ENCODE assay signal across 17 cellular contexts in the genomic region with DNA sequence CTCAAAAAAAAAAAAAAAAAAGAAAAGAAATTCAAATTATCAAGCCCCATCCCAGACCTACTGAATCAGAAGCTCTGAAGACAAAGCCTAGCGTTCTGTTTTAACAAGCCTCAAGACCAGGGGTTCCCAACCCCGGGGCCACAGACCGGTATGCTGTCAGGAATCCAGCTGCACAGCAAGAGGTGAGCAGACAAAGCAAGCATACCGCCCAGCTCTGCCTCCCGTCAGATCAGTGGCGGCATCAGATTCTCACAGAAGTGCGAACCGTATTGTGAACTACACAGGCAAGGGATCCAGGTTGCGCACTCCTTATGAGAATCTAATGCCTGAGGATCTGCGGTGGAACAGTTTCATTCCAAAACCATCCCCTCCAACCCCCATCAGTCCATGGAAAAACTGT. TPM values are rescaled to one million over a fixed set of nuclear protein-coding genes. Genes with fewer than 3 reads are reported as not detected.
DNase-seq lines count a peak whose midpoint lies in the region; ATAC-seq, FAIRE-seq and TF ChIP-seq lines count a peak whose summit lies in the region.
"Had no signal": no experiment of that assay in that cellular context is flagged by ENCODE, and none has a peak within 500 bp of the region (broad histone marks: within the 10 kb centered on the region; RNA-seq: fewer than 3 reads in every experiment).

No MANE protein-coding gene starts in this region.

- CTCF ChIA-PET in HepG2 (lab: Yijun Ruan, JAX; ENCODE audit: low intra/inter-chr PET ratio, low total read pairs) = no interaction called here

- no peak overlapping the region for H3K18ac ChIP-seq in mesenchymal stem cell (ENCODE audit: low read depth in 1 of 2, low read length in 2 of 2)
- no peak overlapping the region for H3K18ac ChIP-seq in trophoblast cell (ENCODE audit: low read length)

- H2AK5ac ChIP-seq in mesenchymal stem cell (ENCODE audit: low read length, severe bottlenecking) (peak overlapping the region; percentile 26), trophoblast cell (ENCODE audit: low read length) (no peak overlapping the region)

- TF ChIP-seq RAD21 in HepG2 (CRISPR knock-in tag; IDR thresholded peaks at IDR 0.05) = no peak

- no peak overlapping the region for H4K12ac ChIP-seq in trophoblast cell (ENCODE audit: low read depth, low read length)

- intact Hi-C loops in HepG2 (cut with micrococcal nuclease; ENCODE audit: unreplicated experiment) (loop anchor here (5.0 kb wide), 1 partner anchor 79 kb away; no protein-coding TSS in a partner anchor), right lobe of liver (cut with DNase I) (loop anchor here in 1 of 2 donors (10.0 kb wide), 1 partner anchor 91 kb away; no protein-coding TSS in a partner anchor), adrenal gland (cut with DNase I) (loop anchor here (5.0 to 10.0 kb wide), 2 partner anchors 56 to 249 kb away; a partner anchor contains a TSS)

- no peak for FAIRE-seq in HepG2 (lab: Jason Lieb, UNC)
- FAIRE-seq: GM18507 had no signal

- POLR2A ChIA-PET in HepG2 (lab: Yijun Ruan, JAX) = interaction anchor here (0.8 to 1.5 kb wide), 2 partner anchors 17 to 65 kb away, joined by 3 to 4 read pairs; no protein-coding TSS in a partner anchor

- no peak overlapping the region for H3K4ac ChIP-seq in mesenchymal stem cell (ENCODE audit: low read depth in 1 of 2, low read length in 2 of 2)
- no peak overlapping the region for H3K4ac ChIP-seq in trophoblast cell (ENCODE audit: low read depth, low read length)

- BruUV-seq in HepG2 (replicated peaks; lab: Mats Ljungman, UMichigan) = no TSS peak

- H3K9ac ChIP-seq in HepG2 (ENCODE audit: insufficient read depth, low read depth, low read length) (no peak overlapping the region), mesenchymal stem cell (ENCODE audit: low read length) (no peak overlapping the region), trophoblast cell (ENCODE audit: low read length) (no peak overlapping the region)
- H3K9ac ChIP-seq: BLaER1 had no signal

- no peak for ATAC-seq in HepG2
- ATAC-seq in right lobe of liver = no peak
- ATAC-seq in GM19023 (IDR thresholded peaks at IDR 0.05; ENCODE audit: unreplicated experiment) = no peak
- no peak for ATAC-seq in HG03442 (IDR thresholded peaks at IDR 0.05; ENCODE audit: unreplicated experiment)

- H3K4me2 ChIP-seq in HepG2 (ENCODE audit: low read depth, low read length) = no peak overlapping the region
- H3K4me2 ChIP-seq in mesenchymal stem cell (ENCODE audit: low read length, poor library complexity, severe bottlenecking) = no peak overlapping the region
- H3K4me2 ChIP-seq in trophoblast cell (ENCODE audit: low read length) = no peak overlapping the region
- H3K4me2 ChIP-seq: BLaER1 had no signal

- TF ChIP-seq POLR2A in HepG2 (IDR thresholded peaks at IDR 0.05; ENCODE audit: insufficient read depth in 1 of 2, low read depth in 2 of 2, low read length in 2 of 2) (no peak), right lobe of liver (IDR thresholded peaks at IDR 0.05) (no peak), adrenal gland (IDR thresholded peaks at IDR 0.05) (no peak)

- no peak for TF ChIP-seq CTCF in HepG2 (CRISPR knock-in tag; IDR thresholded peaks at IDR 0.05)
- no peak for TF ChIP-seq CTCF in right lobe of liver (IDR thresholded peaks at IDR 0.05)
- TF ChIP-seq CTCF in adrenal gland (IDR thresholded peaks at IDR 0.05) = no peak

- H2BK120ac ChIP-seq in mesenchymal stem cell (ENCODE audit: low read depth, low read length) = no peak overlapping the region
- H2BK120ac ChIP-seq in trophoblast cell (ENCODE audit: insufficient read depth, low read length, poor library complexity) = no peak overlapping the region

- H4K91ac ChIP-seq in mesenchymal stem cell (ENCODE audit: low read length) (no peak overlapping the region), trophoblast cell (ENCODE audit: low read depth, low read length) (no peak overlapping the region)

- H3K14ac ChIP-seq in mesenchymal stem cell (ENCODE audit: low read length in 2 of 2) (no peak overlapping the region), trophoblast cell (ENCODE audit: low read length) (no peak overlapping the region)

- H2BK5ac ChIP-seq in mesenchymal stem cell (ENCODE audit: low read depth, low read length, poor library complexity, severe bottlenecking) (peak overlapping the region; percentile 26), trophoblast cell (ENCODE audit: low read depth, low read length, poor library complexity) (no peak overlapping the region)

- H2AFZ ChIP-seq in HepG2 (ENCODE audit: low read length) (no peak overlapping the region), mesenchymal stem cell (ENCODE audit: low read depth, low read length) (no peak overlapping the region), trophoblast cell (ENCODE audit: insufficient read depth, low read length, poor library complexity) (peak overlapping the region; percentile 28)

- H3K36me3 ChIP-seq in HepG2 (replicated peaks in 1 of 2; ENCODE audit: control insufficient read depth in 1 of 2, insufficient read depth in 2 of 2, low read length in 2 of 2) (no peaks in the 10 kb centered on the region), right lobe of liver (no peaks in the 10 kb centered on the region), mesenchymal stem cell (ENCODE audit: control insufficient read depth in 1 of 2, insufficient read depth in 2 of 2, low read depth in 1 of 2, low read length in 2 of 2) (peaks cover 0 to 11% of the 10 kb centered on the region in 2 experiments), trophoblast cell (ENCODE audit: control insufficient read depth in 1 of 2, insufficient read depth in 2 of 2, low read length in 2 of 2) (no peaks in the 10 kb centered on the region), adrenal gland (replicated peaks in 1 of 2) (no peaks in the 10 kb centered on the region)
- H3K36me3 ChIP-seq: BLaER1 had no signal

- H4K20me1 ChIP-seq in HepG2 (ENCODE audit: insufficient read depth, low read length) = no peaks in the 10 kb centered on the region
- H4K20me1 ChIP-seq: BLaER1 had no signal

- H3K27ac ChIP-seq in HepG2 (ENCODE audit: extremely low read length, insufficient read depth, low read length) (no peak overlapping the region), right lobe of liver (peak overlapping the region in 1 of 3 donors; percentile 77), mesenchymal stem cell (ENCODE audit: low read length, poor library complexity, severe bottlenecking) (no peak overlapping the region), trophoblast cell (ENCODE audit: low read depth, low read length) (no peak overlapping the region), adrenal gland (no peak overlapping the region)
- H3K27ac ChIP-seq: BLaER1 had no signal

- 79% methylated on average over 5 of the region's 10 CpGs for WGBS in HepG2 (ENCODE audit: low lambda C conversion rate)
- WGBS in right lobe of liver (ENCODE audit: insufficient coverage, low coverage, low lambda C conversion rate, missing lambda C conversion rate) = 93% methylated on average over 8 of the region's 10 CpGs
- WGBS in mesenchymal stem cell = 95% methylated on average over 10 of the region's 10 CpGs
- WGBS in trophoblast cell (ENCODE audit: extremely low coverage, insufficient coverage, insufficient read length) = no CpG with 5 or more reads among the region's 10 CpGs
- WGBS in adrenal gland, 4 donors = 89 to 99% (median 95%) methylated on average over 6 to 10 of the region's 10 CpGs

- no peak overlapping the region for H4K8ac ChIP-seq in mesenchymal stem cell (ENCODE audit: low read length)
- no peak overlapping the region for H4K8ac ChIP-seq in trophoblast cell (ENCODE audit: low read depth, low read length)

- no peak overlapping the region for H3K23ac ChIP-seq in mesenchymal stem cell (ENCODE audit: low read length in 2 of 2)
- no peak overlapping the region for H3K23ac ChIP-seq in trophoblast cell (ENCODE audit: low read length)

- in situ Hi-C loops in HepG2 (cut with HindIII; ENCODE audit: extremely low pct_ligation_motif_present, low pct_unique_long_range_greater_than_20kb) = no loop called here

- TF ChIP-seq EP300 in HepG2 (IDR thresholded peaks at IDR 0.05; ENCODE audit: low read depth in 2 of 2, low read length in 2 of 2) = no peak
- TF ChIP-seq EP300 in HepG2 (CRISPR knock-in tag; IDR thresholded peaks at IDR 0.05; ENCODE audit: borderline replicate concordance) = no peak

- H3K4me1 ChIP-seq in HepG2 (ENCODE audit: insufficient read depth, low read length) (peaks cover 82% of the 10 kb centered on the region), right lobe of liver (peaks cover 0 to 49% (median 13%) of the 10 kb centered on the region in 4 donors), mesenchymal stem cell (ENCODE audit: control insufficient read depth, insufficient read depth, low read depth, low read length) (peaks cover 2% of the 10 kb centered on the region), trophoblast cell (ENCODE audit: control insufficient read depth in 1 of 2, insufficient read depth in 2 of 2, low read length in 2 of 2) (peaks cover 0 to 3% of the 10 kb centered on the region in 2 experiments), adrenal gland (replicated peaks in 1 of 2) (no peaks in the 10 kb centered on the region)
- H3K4me1 ChIP-seq: BLaER1 had no signal

- no peak overlapping the region for H2BK15ac ChIP-seq in mesenchymal stem cell (ENCODE audit: low read depth, poor library complexity, severe bottlenecking)

- DNase-seq in HepG2 (ENCODE audit: low spot score) (no peak), right lobe of liver (no peak), mesenchymal stem cell (no peak), trophoblast cell (peak; percentile 65), adrenal gland (no peak), NCI-H1048 (lab: John Stamatoyannopoulos, UW) (no peak)
- DNase-seq: 8988T; AML-193; Caco-2; CD8-positive, alpha-beta memory T cell; DND-41; GF-D8; HCEC 1CT had no signal

- H3K9me3 ChIP-seq in HepG2 (ENCODE audit: low read length) (no peaks in the 10 kb centered on the region), right lobe of liver (no peaks in the 10 kb centered on the region), mesenchymal stem cell (ENCODE audit: control insufficient read depth, low read length) (no peaks in the 10 kb centered on the region), trophoblast cell (ENCODE audit: insufficient read depth, low read depth, low read length) (no peaks in the 10 kb centered on the region), adrenal gland (replicated peaks in 1 of 3) (no peaks in the 10 kb centered on the region)

- H3K79me1 ChIP-seq in mesenchymal stem cell (replicated peaks; ENCODE audit: low read length, poor library complexity, severe bottlenecking) (no peaks in the 10 kb centered on the region), trophoblast cell (ENCODE audit: low read length) (peaks cover 4% of the 10 kb centered on the region)

- no peak overlapping the region for H2BK12ac ChIP-seq in mesenchymal stem cell (ENCODE audit: low read length in 2 of 2)
- H2BK12ac ChIP-seq in trophoblast cell (ENCODE audit: low read length) = no peak overlapping the region

- no peaks in the 10 kb centered on the region for H3K27me3 ChIP-seq in HepG2 (ENCODE audit: control insufficient read depth in 1 of 2, insufficient read depth in 2 of 2, low read length in 2 of 2)
- no peaks in the 10 kb centered on the region for H3K27me3 ChIP-seq in right lobe of liver
- H3K27me3 ChIP-seq in mesenchymal stem cell (ENCODE audit: control insufficient read depth in 1 of 2, insufficient read depth in 1 of 2, low read length in 2 of 2) = no peaks in the 10 kb centered on the region
- no peaks in the 10 kb centered on the region for H3K27me3 ChIP-seq in trophoblast cell (ENCODE audit: insufficient read depth, low read length)
- no peaks in the 10 kb centered on the region for H3K27me3 ChIP-seq in adrenal gland
- H3K27me3 ChIP-seq: BLaER1 had no signal

- no peaks in the 10 kb centered on the region for H3K79me2 ChIP-seq in HepG2 (ENCODE audit: insufficient read depth, low read length)
- no peaks in the 10 kb centered on the region for H3K79me2 ChIP-seq in trophoblast cell (ENCODE audit: control insufficient read depth, insufficient read depth, low read length, poor library complexity)

- no peak overlapping the region for H3K4me3 ChIP-seq in HepG2 (replicated peaks in 1 of 3; ENCODE audit: insufficient read depth in 1 of 3, low read depth in 2 of 3, low read length in 3 of 3)
- no peak overlapping the region for H3K4me3 ChIP-seq in right lobe of liver
- H3K4me3 ChIP-seq in mesenchymal stem cell (ENCODE audit: insufficient read depth in 1 of 2, low read depth in 1 of 2, low read length in 2 of 2) = no peak overlapping the region
- H3K4me3 ChIP-seq in trophoblast cell (ENCODE audit: low read depth, low read length) = no peak overlapping the region
- no peak overlapping the region for H3K4me3 ChIP-seq in adrenal gland
- H3K4me3 ChIP-seq: BLaER1 had no signal

RNA-seq across cellular contexts. Expression of a gene that starts 57.8 kb away (rescaled TPM):
- total RNA-seq in HepG2 (2016; rRNA removed; fragmentation: Illumina TruSeq; extraction: Trizol) (5.4 and 6.4 TPM in 2 replicates), right lobe of liver (1 to 10 TPM; 3.6 to 6.0 (median 5.2) TPM), adrenal gland (10 to 100 TPM; 10.7 to 31.5 (median 15.0) TPM)
- 1.5 and 1.8 TPM in 2 replicates for total RNA-seq in HepG2 (2016; cell fraction: cytosol; rRNA removed; fragmentation: Illumina TruSeq; extraction: Trizol; ENCODE audit: low read depth)
- total RNA-seq in HepG2 (2016; cell fraction: insoluble cytoplasmic fraction; rRNA removed; fragmentation: Illumina TruSeq; extraction: Trizol) = 5.2 and 6.3 TPM in 2 replicates
- 1.9 and 2.0 TPM in 2 replicates for total RNA-seq in HepG2 (2016; cell fraction: membrane; rRNA removed; fragmentation: Illumina TruSeq; extraction: Trizol)
- 9.0 and 10.9 TPM in 2 replicates for total RNA-seq in HepG2 (2016; cell fraction: nucleus; rRNA removed; fragmentation: Illumina TruSeq; extraction: Trizol)
- polyA plus RNA-seq in HepG2 (2011; rRNA removed) (4.6 and 5.9 TPM in 2 replicates), adrenal gland (10 to 100 TPM in 1 of 3 donors, 1 to 10 TPM in 2; 2.4 to 18.6 (median 4.4) TPM)
- polyA plus RNA-seq in HepG2 (2011; cell fraction: cytosol; rRNA removed) = 3.1 and 3.2 TPM in 2 replicates
- 13.0 and 15.7 TPM in 2 replicates for polyA plus RNA-seq in HepG2 (2011; cell fraction: nucleus; rRNA removed)
- 3.0 and 3.2 TPM in 2 replicates for polyA plus RNA-seq in HepG2 (2012)
- 0.06 and 0.07 TPM in 2 replicates for polyA plus RNA-seq in HepG2 (2016; cell fraction: cytosol; fragmentation: Illumina TruSeq; extraction: Trizol; ENCODE audit: low read depth)
- 4.1 and 4.5 TPM in 2 replicates for polyA plus RNA-seq in HepG2 (2016; cell fraction: insoluble cytoplasmic fraction; fragmentation: Illumina TruSeq; extraction: Trizol; ENCODE audit: low read depth)
- 0.26 and 0.38 TPM in 2 replicates for polyA plus RNA-seq in HepG2 (2016; cell fraction: membrane; fragmentation: Illumina TruSeq; extraction: Trizol; ENCODE audit: low read depth)
- polyA plus RNA-seq in HepG2 (2016; cell fraction: nucleus; fragmentation: Illumina TruSeq; extraction: Trizol; ENCODE audit: insufficient read depth, low read depth) = 8.1 and 9.7 TPM in 2 replicates
- polyA minus RNA-seq in HepG2 (2011; rRNA and poly(A)+ RNA removed; ENCODE audit: low replicate concordance) = 15.5 and 36.8 TPM in 2 replicates
- polyA minus RNA-seq in HepG2 (2011; cell fraction: cytosol; rRNA and poly(A)+ RNA removed) = 6.7 and 8.0 TPM in 2 replicates
- polyA minus RNA-seq in HepG2 (2011; cell fraction: nucleus; rRNA and poly(A)+ RNA removed) = 34.3 and 40.3 TPM in 2 replicates
- 8.5 TPM for polyA plus RNA-seq in mesenchymal stem cell (2013, experiment 1 of 2)
- polyA plus RNA-seq in mesenchymal stem cell (2013, experiment 2 of 2) = 7.6 TPM
- 75.5 and 79.8 TPM in 2 replicates for polyA plus RNA-seq in trophoblast cell (2013)
- polyA plus RNA-seq: CD8-positive, alpha-beta memory T cell had no signal

Comparison
In these comparisons a context has a peak if more than half of its experiments do, and no peak if none do; other contexts are left out.
1. DNase-seq: peak in trophoblast cell (2 of 2); none in HepG2 (single experiment), right lobe of liver (0 of 3), mesenchymal stem cell (single experiment), adrenal gland (0 of 7) and NCI-H1048 (single experiment).